In the genomic region with DNA sequence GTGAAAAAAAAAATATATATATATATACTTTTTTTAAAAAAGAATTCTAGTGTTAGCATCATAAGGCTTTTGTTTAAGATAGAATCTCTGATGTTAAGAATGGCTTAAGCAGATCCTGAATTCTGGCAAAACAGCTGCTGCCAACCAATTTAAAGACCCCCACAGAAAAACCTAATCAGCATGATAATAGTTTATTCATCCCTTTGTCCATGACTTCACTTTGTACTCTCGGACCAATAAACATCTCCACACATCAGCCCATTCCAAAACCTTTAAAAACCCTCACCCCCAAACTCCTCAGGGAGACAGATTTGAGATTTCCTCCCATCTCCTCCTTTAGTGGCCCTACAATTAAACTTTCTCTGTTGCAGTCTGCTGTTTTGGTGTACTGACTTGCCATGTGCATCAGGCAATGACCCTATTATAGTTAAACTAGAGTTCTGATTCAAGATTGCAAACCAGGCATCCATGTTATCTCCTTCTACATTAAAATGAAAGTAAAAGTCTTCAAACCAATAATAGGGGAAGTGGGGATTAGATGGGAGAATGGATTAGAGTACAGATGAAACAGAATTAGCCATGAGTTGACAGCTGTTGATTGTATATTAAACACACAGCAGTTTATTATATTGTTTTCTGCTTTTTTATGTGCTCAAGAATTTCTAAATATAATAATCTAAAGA, we compare ENCODE assay signal across 3 cellular contexts.
TF ChIP-seq lines count a peak whose summit lies in the region.

No MANE protein-coding gene starts in this region.

TF ChIP-seq in SK-N-SH, 30 proteins besides CTCF, POLR2A, EP300 and RAD21:
- TF ChIP-seq USF2 (IDR thresholded peaks at IDR 0.05; ENCODE audit: borderline replicate concordance, low read depth, low read length) (no peak), CHD2 (IDR thresholded peaks at IDR 0.05; ENCODE audit: low read length, partially characterized antibody) (no peak), GABPA (IDR thresholded peaks at IDR 0.05; ENCODE audit: low read depth) (no peak), REST (IDR thresholded peaks at IDR 0.05; ENCODE audit: low read depth, low read length) (no peak), FOSL2 (IDR thresholded peaks at IDR 0.05; ENCODE audit: borderline replicate concordance, low read depth) (no peak), SIN3A (IDR thresholded peaks at IDR 0.05; ENCODE audit: borderline replicate concordance, low read depth, low read length) (no peak), FOXM1 (IDR thresholded peaks at IDR 0.05; ENCODE audit: low read depth) (no peak), RFX5 (IDR thresholded peaks at IDR 0.05; ENCODE audit: low read length) (no peak), JUND (IDR thresholded peaks at IDR 0.05) (no peak), SMC3 (IDR thresholded peaks at IDR 0.05; ENCODE audit: low read depth, low read length) (no peak), FOXJ3 (CRISPR knock-in tag; IDR thresholded peaks at IDR 0.05) (no peak), MEF2A (IDR thresholded peaks at IDR 0.05; ENCODE audit: borderline replicate concordance, low read depth) (no peak), NFIC (IDR thresholded peaks at IDR 0.05; ENCODE audit: borderline replicate concordance) (no peak), MAX (IDR thresholded peaks at IDR 0.05; ENCODE audit: low read depth) (no peak), POLR2AphosphoS5 (IDR thresholded peaks at IDR 0.05; ENCODE audit: low read depth, low read length) (no peak)

TF ChIP-seq in SK-N-SH treated with all-trans-retinoic acid at 6 μM for 48 hours, 23 proteins besides CTCF, POLR2A, EP300 and RAD21:
- TF ChIP-seq ZNF565 (CRISPR knock-in tag; conservative IDR thresholded peaks at IDR 0.05; ENCODE audit: low read depth) (no peak), CSDC2 (CRISPR knock-in tag; IDR thresholded peaks at IDR 0.05) (no peak), ZFP30 (CRISPR knock-in tag; IDR thresholded peaks at IDR 0.05) (no peak), ZC3H10 (CRISPR knock-in tag; IDR thresholded peaks at IDR 0.05) (no peak), POU6F1 (CRISPR knock-in tag; IDR thresholded peaks at IDR 0.05; ENCODE audit: borderline replicate concordance, low read depth) (no peak), ESRRG (CRISPR knock-in tag; IDR thresholded peaks at IDR 0.05) (no peak), OSR1 (CRISPR knock-in tag; IDR thresholded peaks at IDR 0.05) (no peak), GLIS3 (CRISPR knock-in tag; IDR thresholded peaks at IDR 0.05) (no peak), ARNTL (CRISPR knock-in tag; IDR thresholded peaks at IDR 0.05; ENCODE audit: borderline replicate concordance, low read depth) (no peak), TOX (CRISPR knock-in tag; IDR thresholded peaks at IDR 0.05; ENCODE audit: borderline replicate concordance) (no peak), SNAI2 (CRISPR knock-in tag; IDR thresholded peaks at IDR 0.05) (no peak), ZNF70 (CRISPR knock-in tag; IDR thresholded peaks at IDR 0.05) (no peak), RARB (CRISPR knock-in tag; IDR thresholded peaks at IDR 0.05) (no peak), ISL1 (CRISPR knock-in tag; IDR thresholded peaks at IDR 0.05) (no peak)
- TF ChIP-seq, protein P1, sequence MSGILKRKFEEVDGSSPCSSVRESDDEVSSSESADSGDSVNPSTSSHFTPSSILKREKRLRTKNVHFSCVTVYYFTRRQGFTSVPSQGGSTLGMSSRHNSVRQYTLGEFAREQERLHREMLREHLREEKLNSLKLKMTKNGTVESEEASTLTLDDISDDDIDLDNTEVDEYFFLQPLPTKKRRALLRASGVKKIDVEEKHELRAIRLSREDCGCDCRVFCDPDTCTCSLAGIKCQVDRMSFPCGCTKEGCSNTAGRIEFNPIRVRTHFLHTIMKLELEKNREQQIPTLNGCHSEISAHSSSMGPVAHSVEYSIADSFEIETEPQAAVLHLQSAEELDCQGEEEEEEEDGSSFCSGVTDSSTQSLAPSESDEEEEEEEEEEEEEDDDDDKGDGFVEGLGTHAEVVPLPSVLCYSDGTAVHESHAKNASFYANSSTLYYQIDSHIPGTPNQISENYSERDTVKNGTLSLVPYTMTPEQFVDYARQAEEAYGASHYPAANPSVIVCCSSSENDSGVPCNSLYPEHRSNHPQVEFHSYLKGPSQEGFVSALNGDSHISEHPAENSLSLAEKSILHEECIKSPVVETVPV (CRISPR knock-in tag; IDR thresholded peaks at IDR 0.05) = no peak
- TF ChIP-seq, protein P2, sequence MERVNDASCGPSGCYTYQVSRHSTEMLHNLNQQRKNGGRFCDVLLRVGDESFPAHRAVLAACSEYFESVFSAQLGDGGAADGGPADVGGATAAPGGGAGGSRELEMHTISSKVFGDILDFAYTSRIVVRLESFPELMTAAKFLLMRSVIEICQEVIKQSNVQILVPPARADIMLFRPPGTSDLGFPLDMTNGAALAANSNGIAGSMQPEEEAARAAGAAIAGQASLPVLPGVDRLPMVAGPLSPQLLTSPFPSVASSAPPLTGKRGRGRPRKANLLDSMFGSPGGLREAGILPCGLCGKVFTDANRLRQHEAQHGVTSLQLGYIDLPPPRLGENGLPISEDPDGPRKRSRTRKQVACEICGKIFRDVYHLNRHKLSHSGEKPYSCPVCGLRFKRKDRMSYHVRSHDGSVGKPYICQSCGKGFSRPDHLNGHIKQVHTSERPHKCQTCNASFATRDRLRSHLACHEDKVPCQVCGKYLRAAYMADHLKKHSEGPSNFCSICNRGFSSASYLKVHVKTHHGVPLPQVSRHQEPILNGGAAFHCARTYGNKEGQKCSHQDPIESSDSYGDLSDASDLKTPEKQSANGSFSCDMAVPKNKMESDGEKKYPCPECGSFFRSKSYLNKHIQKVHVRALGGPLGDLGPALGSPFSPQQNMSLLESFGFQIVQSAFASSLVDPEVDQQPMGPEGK (CRISPR knock-in tag; IDR thresholded peaks at IDR 0.05; ENCODE audit: borderline replicate concordance) = no peak

TF ChIP-seq in GM12878, 131 proteins besides CTCF, POLR2A, EP300 and RAD21:
- TF ChIP-seq JUNB (IDR thresholded peaks at IDR 0.05) (no peak), SPI1 (IDR thresholded peaks at IDR 0.05; ENCODE audit: borderline replicate concordance, insufficient read depth, low read depth, low read length) (peak; percentile 42; the same call in 1 of the 2 replicates), WRNIP1 (IDR thresholded peaks at IDR 0.05; ENCODE audit: borderline replicate concordance, low read depth, low read length) (no peak), SUPT20H (IDR thresholded peaks at IDR 0.05; ENCODE audit: borderline replicate concordance, control insufficient read depth, low read depth, low read length) (no peak)
- TF ChIP-seq, protein P3, sequence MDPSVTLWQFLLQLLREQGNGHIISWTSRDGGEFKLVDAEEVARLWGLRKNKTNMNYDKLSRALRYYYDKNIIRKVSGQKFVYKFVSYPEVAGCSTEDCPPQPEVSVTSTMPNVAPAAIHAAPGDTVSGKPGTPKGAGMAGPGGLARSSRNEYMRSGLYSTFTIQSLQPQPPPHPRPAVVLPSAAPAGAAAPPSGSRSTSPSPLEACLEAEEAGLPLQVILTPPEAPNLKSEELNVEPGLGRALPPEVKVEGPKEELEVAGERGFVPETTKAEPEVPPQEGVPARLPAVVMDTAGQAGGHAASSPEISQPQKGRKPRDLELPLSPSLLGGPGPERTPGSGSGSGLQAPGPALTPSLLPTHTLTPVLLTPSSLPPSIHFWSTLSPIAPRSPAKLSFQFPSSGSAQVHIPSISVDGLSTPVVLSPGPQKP (IDR thresholded peaks at IDR 0.05; ENCODE audit: low read depth, low read length) = no peak
